In genomic region chr2:85429213-85429923, GRCh38 we compare ENCODE assay signal across 19 cellular contexts. TPM values are rescaled to one million over a fixed set of nuclear protein-coding genes. Genes with fewer than 3 reads are reported as not detected.
DNase-seq lines count a peak whose midpoint lies in the region; ATAC-seq, FAIRE-seq and TF ChIP-seq lines count a peak whose summit lies in the region.
"Had no signal": no experiment of that assay in that cellular context is flagged by ENCODE, and none has a peak within 500 bp of the region (broad histone marks: within the 10 kb centered on the region; RNA-seq: fewer than 3 reads in every experiment).

No MANE protein-coding gene starts in this region.

- peaks cover 0 to 6% (median 2%) of the 10 kb centered on the region in 4 experiments; a peak in 3 of 7 replicates for H3K27me3 ChIP-seq in H1 (replicated peaks in 1 of 4; ENCODE audit: control insufficient read depth in 3 of 4, extremely low read depth in 1 of 4, insufficient read depth in 3 of 4, low read length in 3 of 4)
- H3K27me3 ChIP-seq: thyroid gland had no signal

- POLR2A ChIA-PET in activated CD4-positive, alpha-beta T cell treated with anti-CD3 and anti-CD28 coated beads, Interleukin-2, amount 10 ng/mL, durations not matched to agents 7 days and 5 days (lab: Charles Lee): no interaction called here
- POLR2A ChIA-PET in H1 (lab: Charles Lee; ENCODE audit: partially characterized antibody): interaction anchor here (0.9 to 55.3 kb wide), 7 partner anchors 8 to 118 kb away, joined by 3 to 1889 read pairs (median 4); partner anchors contain the start of genes ELMOD3, GGCX, MAT2A and RETSAT

- no peak overlapping the region for H3K27ac ChIP-seq in H1 (ENCODE audit: low read depth, low read length)
- H3K27ac ChIP-seq: coronary artery had no signal

- H3K4me3 ChIP-seq in H1 (ENCODE audit: extremely low read depth in 1 of 4, insufficient read depth in 2 of 4, low read depth in 3 of 4, low read length in 4 of 4): no peak overlapping the region
- H3K4me3 ChIP-seq: coronary artery, thyroid gland had no signal

- 0 out of 2 replicates have a peak, but pooled peaks cover 3% of the 10 kb centered on the region for H3K23me2 ChIP-seq in H1 (ENCODE audit: low read depth, low read length)

- no peaks in the 10 kb centered on the region for H3K36me3 ChIP-seq in H1 (ENCODE audit: control insufficient read depth in 2 of 4, insufficient read depth in 4 of 4, low read length in 3 of 4)
- H3K36me3 ChIP-seq: thyroid gland had no signal

- peak overlapping the region; percentile 3; the same call in 1 of the 2 replicates for H2BK5ac ChIP-seq in H1 (ENCODE audit: low read depth, low read length)

- H3K36me3 Mint-ChIP-seq in activated CD4-positive, alpha-beta T cell treated with anti-CD3 and anti-CD28 coated beads, Interleukin-2, amount 10 ng/mL, durations not matched to agents 7 days and 5 days (ENCODE audit: low read depth): no peaks in the 10 kb centered on the region
- no peaks in the 10 kb centered on the region for H3K36me3 Mint-ChIP-seq in activated CD4-positive, alpha-beta T cell treated with anti-CD3 and anti-CD28 coated beads, Interleukin-2, amount 10 ng/mL, durations not matched to agents 24 days and 14 days (ENCODE audit: low read depth)
- H3K36me3 Mint-ChIP-seq in stimulated activated memory B cell treated with anti-CD40 and anti-IgM and Interleukin-4, amounts not matched to agents 10 μg/mL and 1 μg/mL and 100 μg/mL, for 72 hours: no peaks in the 10 kb centered on the region
- H3K36me3 Mint-ChIP-seq: memory B cell, natural killer cell had no signal

- H3K4ac ChIP-seq in H1 (replicated peaks; ENCODE audit: insufficient read length, low read depth, low read length): no peak overlapping the region

- no peak overlapping the region for H2BK120ac ChIP-seq in H1 (replicated peaks; ENCODE audit: low read depth, low read length)

- no peaks in the 10 kb centered on the region for H4K20me1 ChIP-seq in H1 (replicated peaks in 1 of 2; ENCODE audit: control insufficient read depth in 1 of 2, insufficient read depth in 2 of 2, low read length in 2 of 2)

- no peak overlapping the region for H2BK15ac ChIP-seq in H1 (ENCODE audit: low read length)

- intact Hi-C loops in activated CD4-positive, alpha-beta T cell treated with anti-CD3 and anti-CD28 coated beads, Interleukin-2, amount 10 ng/mL, durations not matched to agents 24 days and 14 days (cut with micrococcal nuclease): no loop called here

- no peak overlapping the region for H3K56ac ChIP-seq in H1 (replicated peaks; ENCODE audit: insufficient read length, low read depth, low read length)

- no peak for TF ChIP-seq CTCF in H1 (IDR thresholded peaks at IDR 0.05; ENCODE audit: control extremely low read depth in 1 of 3, insufficient read depth in 1 of 3, low read depth in 1 of 3, low read length in 3 of 3)

- peaks cover 6% of the 10 kb centered on the region for H3K4me1 Mint-ChIP-seq in activated CD4-positive, alpha-beta T cell treated with anti-CD3 and anti-CD28 coated beads, Interleukin-2, amount 10 ng/mL, durations not matched to agents 7 days and 5 days
- H3K4me1 Mint-ChIP-seq in activated CD4-positive, alpha-beta T cell treated with anti-CD3 and anti-CD28 coated beads, Interleukin-2, amount 10 ng/mL, durations not matched to agents 24 days and 14 days: no peaks in the 10 kb centered on the region
- H3K4me1 Mint-ChIP-seq in stimulated activated memory B cell treated with anti-CD40 and anti-IgM and Interleukin-4, amounts not matched to agents 10 μg/mL and 1 μg/mL and 100 μg/mL, for 72 hours: peaks cover 5% of the 10 kb centered on the region
- H3K4me1 Mint-ChIP-seq: memory B cell had no signal

- FAIRE-seq in H1 (lab: Jason Lieb, UNC): no peak
- FAIRE-seq: A204.1, kidney had no signal

- CTCF ChIA-PET in activated CD4-positive, alpha-beta T cell treated with anti-CD3 and anti-CD28 coated beads, Interleukin-2, amount 10 ng/mL, durations not matched to agents 7 days and 5 days (lab: Charles Lee): interaction anchor here (0.8 to 4.8 kb wide), 7 partner anchors 9 to 162 kb away, joined by 3 to 23 read pairs (median 4); no protein-coding TSS in a partner anchor
- CTCF ChIA-PET in H1 (lab: Charles Lee; ENCODE audit: partially characterized antibody): interaction anchor here (1.1 to 15.1 kb wide), 13 partner anchors 8 to 123 kb away, joined by 3 to 259 read pairs (median 4); partner anchors contain the start of genes MAT2A and SH2D6

- H3K4me1 ChIP-seq in H1 (replicated peaks in 1 of 4; ENCODE audit: control insufficient read depth in 3 of 4, insufficient read depth in 4 of 4, low read length in 3 of 4): peaks cover 0 to 47% (median 34%) of the 10 kb centered on the region in 4 experiments; a peak in 6 of 7 replicates

- no peak overlapping the region for H2AK5ac ChIP-seq in H1 (ENCODE audit: low read depth, low read length)

- peak overlapping the region; percentile 9 for H4K91ac ChIP-seq in H1 (replicated peaks; ENCODE audit: insufficient read length, low read length)

- WGBS in H1 (ENCODE audit: extremely low coverage in 1 of 2, insufficient coverage in 1 of 2, insufficient read length in 1 of 2, insufficient replicate concordance in 2 of 2, low coverage in 1 of 2, low lambda C conversion rate in 2 of 2, missing lambda C conversion rate in 1 of 2), 2 experiments: 80% methylated on average over 12 of the region's 12 CpGs; no CpG with 5 or more reads in 1 of the 2 experiments

- H3K27ac Mint-ChIP-seq in activated CD4-positive, alpha-beta T cell treated with anti-CD3 and anti-CD28 coated beads, Interleukin-2, amount 10 ng/mL, durations not matched to agents 7 days and 5 days: peak overlapping the region; percentile 75
- H3K27ac Mint-ChIP-seq in activated CD4-positive, alpha-beta T cell treated with anti-CD3 and anti-CD28 coated beads, Interleukin-2, amount 10 ng/mL, durations not matched to agents 24 days and 14 days: no peak overlapping the region
- H3K27ac Mint-ChIP-seq in stimulated activated memory B cell treated with anti-CD40 and anti-IgM and Interleukin-4, amounts not matched to agents 10 μg/mL and 1 μg/mL and 100 μg/mL, for 72 hours: peak overlapping the region; percentile 35
- H3K27ac Mint-ChIP-seq: activated naive CD4-positive, alpha-beta T cell treated with anti-CD3 and anti-CD28 coated beads for 36 hours; CD4-positive, alpha-beta T cell; memory B cell; natural killer cell had no signal

- no peak for TF ChIP-seq EP300 in H1 (IDR thresholded peaks at IDR 0.05; ENCODE audit: borderline replicate concordance in 1 of 2, low read depth in 2 of 2, low read length in 2 of 2)

- no peak for DNase-seq in activated CD4-positive, alpha-beta T cell treated with anti-CD3 and anti-CD28 coated beads, Interleukin-2, amount 10 ng/mL, durations not matched to agents 7 days and 5 days
- DNase-seq in activated CD4-positive, alpha-beta T cell treated with anti-CD3 and anti-CD28 coated beads, Interleukin-2, amount 10 ng/mL, durations not matched to agents 24 days and 14 days: no peak
- DNase-seq in NCI-H526 treated with DMSO at 0.1 percent for 48 hours (lab: John Stamatoyannopoulos, UW) (peak; percentile 94), H1 (ENCODE audit: low read depth in 1 of 2, low spot score in 2 of 2) (no peak), G401 (ENCODE audit: low spot score) (no peak), 8988T (no peak)
- DNase-seq: activated CD8-positive, alpha-beta memory T cell treated with anti-CD3 and anti-CD28 coated beads, Interleukin-2, amount 50 U/mL, for 48 hours; activated naive CD4-positive, alpha-beta T cell treated with anti-CD3 and anti-CD28 coated beads for 36 hours; CD4-positive, alpha-beta T cell; HCEC 1CT; kidney; natural killer cell; NCI-H1436; thyroid gland had no signal

- no peaks in the 10 kb centered on the region for H3K9me3 ChIP-seq in H1 (ENCODE audit: insufficient read depth in 2 of 2, low read depth in 1 of 2, low read length in 1 of 2)
- H3K9me3 ChIP-seq: thyroid gland had no signal

- no peak overlapping the region for H3K9ac ChIP-seq in H1 (replicated peaks in 1 of 4; ENCODE audit: extremely low read depth in 1 of 4, low read depth in 3 of 4, low read length in 3 of 4)

- H3K4me3 Mint-ChIP-seq in activated CD4-positive, alpha-beta T cell treated with anti-CD3 and anti-CD28 coated beads, Interleukin-2, amount 10 ng/mL, durations not matched to agents 7 days and 5 days: no peak overlapping the region
- no peak overlapping the region for H3K4me3 Mint-ChIP-seq in activated CD4-positive, alpha-beta T cell treated with anti-CD3 and anti-CD28 coated beads, Interleukin-2, amount 10 ng/mL, durations not matched to agents 24 days and 14 days
- no peak overlapping the region for H3K4me3 Mint-ChIP-seq in stimulated activated memory B cell treated with anti-CD40 and anti-IgM and Interleukin-4, amounts not matched to agents 10 μg/mL and 1 μg/mL and 100 μg/mL, for 72 hours
- H3K4me3 Mint-ChIP-seq: activated naive CD4-positive, alpha-beta T cell treated with anti-CD3 and anti-CD28 coated beads for 36 hours; CD4-positive, alpha-beta T cell; memory B cell; natural killer cell had no signal

- H3K9me3 Mint-ChIP-seq in activated CD4-positive, alpha-beta T cell treated with anti-CD3 and anti-CD28 coated beads, Interleukin-2, amount 10 ng/mL, durations not matched to agents 7 days and 5 days: no peaks in the 10 kb centered on the region
- H3K9me3 Mint-ChIP-seq in activated CD4-positive, alpha-beta T cell treated with anti-CD3 and anti-CD28 coated beads, Interleukin-2, amount 10 ng/mL, durations not matched to agents 24 days and 14 days: no peaks in the 10 kb centered on the region
- no peaks in the 10 kb centered on the region for H3K9me3 Mint-ChIP-seq in stimulated activated memory B cell treated with anti-CD40 and anti-IgM and Interleukin-4, amounts not matched to agents 10 μg/mL and 1 μg/mL and 100 μg/mL, for 72 hours
- H3K9me3 Mint-ChIP-seq: activated naive CD4-positive, alpha-beta T cell treated with anti-CD3 and anti-CD28 coated beads for 36 hours; CD4-positive, alpha-beta T cell; memory B cell; natural killer cell had no signal

- H3K79me1 ChIP-seq in H1 (ENCODE audit: low read depth, low read length): no peaks in the 10 kb centered on the region

- no peak overlapping the region for H4K5ac ChIP-seq in H1 (ENCODE audit: insufficient read length, low read depth, low read length)

- no peak overlapping the region; the same call in 1 of the 2 replicates for H2BK12ac ChIP-seq in H1 (ENCODE audit: low read depth, low read length)

- H2AFZ ChIP-seq in H1 (ENCODE audit: low read length): no peak overlapping the region

- no peak for TF ChIP-seq RAD21 in H1 (IDR thresholded peaks at IDR 0.05 in 1 of 2, conservative IDR thresholded peaks at IDR 0.05 in 1 of 2; ENCODE audit: low read depth in 2 of 2, low read length in 2 of 2)

- TF ChIP-seq POLR2A in H1 (IDR thresholded peaks at IDR 0.05; ENCODE audit: control extremely low read depth in 1 of 2, low read depth in 2 of 2, low read length in 2 of 2): no peak

- no peak overlapping the region for H3K23ac ChIP-seq in H1 (ENCODE audit: insufficient read length)

- H3K14ac ChIP-seq in H1 (ENCODE audit: insufficient read length): no peak overlapping the region

- no peak overlapping the region for H2BK20ac ChIP-seq in H1 (ENCODE audit: low read length)

- H3K18ac ChIP-seq in H1 (ENCODE audit: extremely low read depth, low read length): 0 out of 2 replicates have a peak overlapping the region, but pooled peaks have one; percentile 9

- no peak overlapping the region; a peak in 1 of 4 replicates for H3K4me2 ChIP-seq in H1 (ENCODE audit: insufficient read depth in 1 of 2, low read depth in 2 of 2, low read length in 2 of 2)

- no peaks in the 10 kb centered on the region for H3K27me3 Mint-ChIP-seq in activated CD4-positive, alpha-beta T cell treated with anti-CD3 and anti-CD28 coated beads, Interleukin-2, amount 10 ng/mL, durations not matched to agents 7 days and 5 days
- no peaks in the 10 kb centered on the region for H3K27me3 Mint-ChIP-seq in activated CD4-positive, alpha-beta T cell treated with anti-CD3 and anti-CD28 coated beads, Interleukin-2, amount 10 ng/mL, durations not matched to agents 24 days and 14 days
- no peaks in the 10 kb centered on the region for H3K27me3 Mint-ChIP-seq in stimulated activated memory B cell treated with anti-CD40 and anti-IgM and Interleukin-4, amounts not matched to agents 10 μg/mL and 1 μg/mL and 100 μg/mL, for 72 hours
- H3K27me3 Mint-ChIP-seq: CD4-positive, alpha-beta T cell; memory B cell had no signal

- H3K79me2 ChIP-seq in H1 (ENCODE audit: control insufficient read depth in 1 of 2, insufficient read depth in 2 of 2, low read length in 2 of 2): no peaks in the 10 kb centered on the region

- H4K8ac ChIP-seq in H1 (ENCODE audit: extremely low read depth, insufficient read depth, low read length): no peak overlapping the region; the same call in none of the 2 replicates

- peak; percentile 39 for ATAC-seq in stimulated activated memory B cell treated with anti-CD40 and anti-IgM and Interleukin-4, amounts not matched to agents 10 μg/mL and 1 μg/mL and 100 μg/mL, for 72 hours
- ATAC-seq in HG03159 (IDR thresholded peaks at IDR 0.05; ENCODE audit: unreplicated experiment): no peak
- ATAC-seq: natural killer cell had no signal

- in situ Hi-C loops in G401 (cut with HindIII; ENCODE audit: low sequenced_read_pairs): no loop called here

RNA-seq across cellular contexts. Expression of gene SH2D6, which starts 10.9 kb away (rescaled TPM):
- total RNA-seq in activated CD4-positive, alpha-beta T cell treated with anti-CD3 and anti-CD28 coated beads, Interleukin-2, amount 10 ng/mL, durations not matched to agents 7 days and 5 days: under 1 TPM; 0.10 to 0.77 TPM
- total RNA-seq in activated CD4-positive, alpha-beta T cell treated with anti-CD3 and anti-CD28 coated beads, Interleukin-2, amount 10 ng/mL, durations not matched to agents 24 days and 14 days: 0.69 and 0.96 TPM in 2 replicates
- total RNA-seq in H1 (2021; fragmentation: NEBNext Ultra II Directional; extraction: Animal tissue kit (Norgen Biotek cat#: 25700)): 1.3 TPM in 1 of 2 replicates, not detected in the other
- polyA plus RNA-seq in H1 (2011; rRNA removed): 0.17 and 0.42 TPM in 2 replicates
- polyA plus RNA-seq in H1 (2011; cell fraction: cytosol; rRNA removed): 0.28 TPM
- polyA plus RNA-seq in H1 (2011; cell fraction: nucleus; rRNA removed): 1.4 TPM
- 0.50 to 1.1 TPM (median 0.70 TPM) in 4 replicates for polyA plus RNA-seq in H1 (2012, experiment 1 of 2)
- polyA plus RNA-seq in H1 (2012, experiment 2 of 2): not detected
- 0.16 TPM for polyA plus RNA-seq in H1 (2013, experiment 1 of 2)
- 0.28 TPM for polyA plus RNA-seq in H1 (2013, experiment 2 of 2)
- polyA minus RNA-seq in H1 (2011; rRNA and poly(A)+ RNA removed): 0.47 TPM in 1 of 2 replicates, not detected in the other
- not detected for polyA minus RNA-seq in H1 (2011; cell fraction: cytosol; rRNA and poly(A)+ RNA removed)
- polyA minus RNA-seq in H1 (2011; cell fraction: nucleus; rRNA and poly(A)+ RNA removed): 0.90 TPM
- total RNA-seq in G401 (2014; rRNA removed; shearing (Covaris generic)): not detected in 2 replicates

RNA-seq across cellular contexts. Expression of gene CAPG, which starts 19.2 kb away (rescaled TPM):
- total RNA-seq in activated CD4-positive, alpha-beta T cell treated with anti-CD3 and anti-CD28 coated beads, Interleukin-2, amount 10 ng/mL, durations not matched to agents 7 days and 5 days: 100 to 1,000 TPM; 299 to 387 TPM
- 51.6 and 63.6 TPM in 2 replicates for total RNA-seq in activated CD4-positive, alpha-beta T cell treated with anti-CD3 and anti-CD28 coated beads, Interleukin-2, amount 10 ng/mL, durations not matched to agents 24 days and 14 days
- 78.6 and 80.5 TPM in 2 replicates for total RNA-seq in H1 (2021; fragmentation: NEBNext Ultra II Directional; extraction: Animal tissue kit (Norgen Biotek cat#: 25700))
- polyA plus RNA-seq in H1 (2011; rRNA removed): 89.0 and 114 TPM in 2 replicates
- polyA plus RNA-seq in H1 (2011; cell fraction: cytosol; rRNA removed): 123 TPM
- polyA plus RNA-seq in H1 (2011; cell fraction: nucleus; rRNA removed): 114 TPM
- 83.9 to 123 TPM (median 109 TPM) in 4 replicates for polyA plus RNA-seq in H1 (2012, experiment 1 of 2)
- 62.0 TPM for polyA plus RNA-seq in H1 (2012, experiment 2 of 2)
- 119 TPM for polyA plus RNA-seq in H1 (2013, experiment 1 of 2)
- 114 TPM for polyA plus RNA-seq in H1 (2013, experiment 2 of 2)
- 37.3 and 60.0 TPM in 2 replicates for polyA minus RNA-seq in H1 (2011; rRNA and poly(A)+ RNA removed)
- polyA minus RNA-seq in H1 (2011; cell fraction: cytosol; rRNA and poly(A)+ RNA removed): 34.6 TPM
- polyA minus RNA-seq in H1 (2011; cell fraction: nucleus; rRNA and poly(A)+ RNA removed): 30.6 TPM
- 1.0 and 5.3 TPM in 2 replicates for total RNA-seq in G401 (2014; rRNA removed; shearing (Covaris generic))
